In the genomic region with DNA sequence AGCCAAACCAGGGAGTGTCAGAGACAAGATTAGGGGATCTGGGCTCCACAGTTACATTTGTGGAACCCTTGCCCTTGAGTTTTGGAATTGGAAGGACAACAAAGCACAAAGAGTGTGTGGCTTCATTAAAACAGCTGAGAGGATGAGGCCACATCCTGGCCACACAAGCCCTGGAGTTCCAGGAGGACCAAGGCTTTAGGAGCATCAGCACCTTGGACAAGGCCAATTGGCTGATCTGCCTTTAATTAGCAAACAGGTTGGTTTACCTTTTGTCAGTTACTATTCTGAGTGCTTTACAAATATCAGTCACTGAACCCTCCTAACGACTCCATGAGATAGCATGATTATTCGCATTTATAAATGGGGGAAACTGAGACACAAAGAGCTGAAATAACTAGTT, we compare ENCODE assay signal across 22 cellular contexts. TPM values are rescaled to one million over a fixed set of nuclear protein-coding genes. Genes with fewer than 3 reads are reported as not detected.
DNase-seq lines count a peak whose midpoint lies in the region; ATAC-seq, FAIRE-seq and TF ChIP-seq lines count a peak whose summit lies in the region.
"Had no signal": no experiment of that assay in that cellular context is flagged by ENCODE, and none has a peak within 500 bp of the region (broad histone marks: within the 10 kb centered on the region; RNA-seq: fewer than 3 reads in every experiment).

No MANE protein-coding gene starts in this region.

- in situ Hi-C loops in HepG2 (cut with HindIII; ENCODE audit: extremely low pct_ligation_motif_present, low pct_unique_long_range_greater_than_20kb): loop anchor here (5.0 kb wide), 1 partner anchor 132 kb away; no protein-coding TSS in a partner anchor
- in situ Hi-C loops in GM12878 (cut with MboI): loop anchor here (5.0 kb wide), 1 partner anchor 132 kb away; no protein-coding TSS in a partner anchor

- ATAC-seq in HepG2 (no peak), right lobe of liver (no peak), GM12878 (no peak), pancreas (no peak), GM21717 (IDR thresholded peaks at IDR 0.05; ENCODE audit: unreplicated experiment) (no peak)

- no peaks in the 10 kb centered on the region; a peak in 2 of 5 replicates for H3K27me3 ChIP-seq in HepG2 (ENCODE audit: control insufficient read depth in 1 of 2, insufficient read depth in 2 of 2, low read length in 2 of 2)
- no peaks in the 10 kb centered on the region for H3K27me3 ChIP-seq in right lobe of liver
- H3K27me3 ChIP-seq in GM12878 (replicated peaks in 1 of 2; ENCODE audit: control insufficient read depth in 2 of 2, insufficient read depth in 2 of 2, low read length in 1 of 2): no peaks in the 10 kb centered on the region
- H3K27me3 ChIP-seq in iPS DF 6.9 (ENCODE audit: control insufficient read depth, insufficient read depth, low read length): no peaks in the 10 kb centered on the region
- no peaks in the 10 kb centered on the region for H3K27me3 ChIP-seq in pancreas
- H3K27me3 ChIP-seq: BLaER1, uterus had no signal

- DNase-seq in HepG2 (ENCODE audit: low spot score): no peak
- no peak for DNase-seq in right lobe of liver
- no peak for DNase-seq in GM12878 (ENCODE audit: low read depth, low spot score)
- peak; percentile 27 for DNase-seq in iPS DF 6.9 (ENCODE audit: low read depth, low spot score)
- no peak for DNase-seq in kidney tubule cell (ENCODE audit: low spot score)
- DNase-seq in pancreas: no peak
- DNase-seq in NOMO-1 (lab: John Stamatoyannopoulos, UW; ENCODE audit: unreplicated experiment in 2 of 2): no peak
- DNase-seq: activated CD4-positive, alpha-beta T cell treated with anti-CD3 and anti-CD28 coated beads, Interleukin-2, amount 50 U/mL, for 48 hours; activated T-cell treated with anti-CD3 and anti-CD28 coated beads for 4 hours; amygdala; GDM1; MV-4-11; NCI-H1930; NCI-H446 treated with DMSO at 0.1 percent for 48 hours; Right ventricle myocardium superior; stimulated activated CD4-positive, alpha-beta T cell treated with anti-CD3 and anti-CD28 coated beads, Interleukin-12 subunit alpha, Interleukin-12 subunit beta, amount 100 ng/mL, for 4 hours; stimulated activated CD8-positive, alpha-beta memory T cell treated with anti-CD3 and anti-CD28 coated beads, Interleukin-4, amount 100 ng/mL, for 48 hours; uterus had no signal

- TF ChIP-seq RAD21 in HepG2 (CRISPR knock-in tag; IDR thresholded peaks at IDR 0.05) (no peak), GM12878 (IDR thresholded peaks at IDR 0.05; ENCODE audit: insufficient read depth, low read depth, low read length) (no peak)

- no peaks in the 10 kb centered on the region for H4K20me1 ChIP-seq in HepG2 (ENCODE audit: insufficient read depth, low read length)
- H4K20me1 ChIP-seq in GM12878 (ENCODE audit: control insufficient read depth, insufficient read depth): no peaks in the 10 kb centered on the region; the same call in 1 of the 2 replicates

- H2AFZ ChIP-seq in HepG2 (ENCODE audit: low read length) (no peak overlapping the region), GM12878 (ENCODE audit: control insufficient read depth, low read depth, low read length) (no peak overlapping the region)

- no peak for TF ChIP-seq EP300 in HepG2 (IDR thresholded peaks at IDR 0.05; ENCODE audit: low read depth in 2 of 2, low read length in 2 of 2)
- TF ChIP-seq EP300 in HepG2 (CRISPR knock-in tag; IDR thresholded peaks at IDR 0.05; ENCODE audit: borderline replicate concordance): no peak
- no peak for TF ChIP-seq EP300 in GM12878 (IDR thresholded peaks at IDR 0.05; ENCODE audit: borderline replicate concordance in 1 of 2, control insufficient read depth in 1 of 2, low read depth in 2 of 2, low read length in 2 of 2)

- POLR2A ChIA-PET in HepG2 (lab: Yijun Ruan, JAX) (no interaction called here), GM12878 (lab: Charles Lee) (no interaction called here)

- intact Hi-C loops in HepG2 (cut with micrococcal nuclease; ENCODE audit: unreplicated experiment) (no loop called here), right lobe of liver (cut with DNase I) (loop anchor here (5.0 kb wide), 1 partner anchor 132 kb away; no protein-coding TSS in a partner anchor), GM12878 (cut with micrococcal nuclease; ENCODE audit: unreplicated experiment) (no loop called here), pancreas (cut with DNase I) (loop anchor here in 1 of 3 donors (5.0 kb wide), 1 partner anchor 137 kb away; no protein-coding TSS in a partner anchor)

- RAD21 ChIA-PET in GM12878 (lab: Charles Lee; ENCODE audit: unreplicated experiment): no interaction called here

- BruUV-seq in HepG2 (replicated peaks; lab: Mats Ljungman, UMichigan): no TSS peak
- BruUV-seq in GM12878 (replicated peaks; lab: Mats Ljungman, UMichigan): no TSS peak

- CTCF ChIA-PET in HepG2 (lab: Yijun Ruan, JAX; ENCODE audit: low intra/inter-chr PET ratio, low total read pairs) (interaction anchor here (3.3 kb wide), 1 partner anchor 131 kb away, joined by 83 read pairs; no protein-coding TSS in a partner anchor), GM12878 (lab: Yijun Ruan, JAX) (interaction anchor here (4.9 kb wide), 1 partner anchor 130 kb away, joined by 37 read pairs; no protein-coding TSS in a partner anchor)

- no peaks in the 10 kb centered on the region for H3K79me2 ChIP-seq in HepG2 (ENCODE audit: insufficient read depth, low read length)
- no peaks in the 10 kb centered on the region for H3K79me2 ChIP-seq in GM12878 (ENCODE audit: control insufficient read depth, insufficient read depth, low read length)

- H3K27ac ChIP-seq in HepG2 (ENCODE audit: extremely low read length, insufficient read depth, low read length) (no peak overlapping the region), right lobe of liver (no peak overlapping the region), GM12878 (ENCODE audit: control insufficient read depth, insufficient read depth) (no peak overlapping the region), iPS DF 6.9 (ENCODE audit: low read length) (no peak overlapping the region), pancreas (no peak overlapping the region)
- H3K27ac ChIP-seq: BLaER1, uterus had no signal

- TF ChIP-seq CTCF in HepG2 (CRISPR knock-in tag; IDR thresholded peaks at IDR 0.05): no peak
- no peak for TF ChIP-seq CTCF in right lobe of liver (IDR thresholded peaks at IDR 0.05)
- TF ChIP-seq CTCF in GM12878 (IDR thresholded peaks at IDR 0.05 in 2 of 3, conservative IDR thresholded peaks at IDR 0.05 in 1 of 3; ENCODE audit: control insufficient read depth in 2 of 3, extremely low read depth in 1 of 3, insufficient read depth in 1 of 3, low read depth in 3 of 3, low read length in 3 of 3): no peak
- no peak for TF ChIP-seq CTCF in pancreas (IDR thresholded peaks at IDR 0.05)

- H3K9ac ChIP-seq in HepG2 (ENCODE audit: insufficient read depth, low read depth, low read length) (no peak overlapping the region), GM12878 (ENCODE audit: control insufficient read depth, insufficient read depth, low read length) (no peak overlapping the region)
- H3K9ac ChIP-seq: BLaER1 had no signal

- H3K4me3 ChIP-seq in HepG2 (replicated peaks in 1 of 3; ENCODE audit: insufficient read depth in 1 of 3, low read depth in 2 of 3, low read length in 3 of 3) (no peak overlapping the region), right lobe of liver (no peak overlapping the region), GM12878 (no peak overlapping the region), iPS DF 6.9 (ENCODE audit: low read length) (no peak overlapping the region), pancreas (no peak overlapping the region)
- H3K4me3 ChIP-seq: BLaER1, uterus had no signal

- SMC1A ChIA-PET in GM12878 (lab: Charles Lee; ENCODE audit: uncharacterized antibody, unreplicated experiment): no interaction called here

- H3K4me1 ChIP-seq in HepG2 (ENCODE audit: insufficient read depth, low read length) (no peaks in the 10 kb centered on the region), right lobe of liver (no peaks in the 10 kb centered on the region), GM12878 (ENCODE audit: control insufficient read depth, insufficient read depth, low read length) (no peaks in the 10 kb centered on the region), iPS DF 6.9 (ENCODE audit: control insufficient read depth, insufficient read depth, low read length) (no peaks in the 10 kb centered on the region), pancreas (no peaks in the 10 kb centered on the region)
- H3K4me1 ChIP-seq: BLaER1, uterus had no signal

- no peak for TF ChIP-seq POLR2A in HepG2 (IDR thresholded peaks at IDR 0.05; ENCODE audit: insufficient read depth in 1 of 2, low read depth in 2 of 2, low read length in 2 of 2)
- no peak for TF ChIP-seq POLR2A in right lobe of liver (IDR thresholded peaks at IDR 0.05)
- TF ChIP-seq POLR2A in GM12878 (IDR thresholded peaks at IDR 0.05; ENCODE audit: low read depth, low read length): no peak

- 12% methylated on average over 2 of the region's 2 CpGs for WGBS in HepG2 (ENCODE audit: low lambda C conversion rate)
- 15% methylated on average over 2 of the region's 2 CpGs for WGBS in right lobe of liver (ENCODE audit: insufficient coverage, low coverage, low lambda C conversion rate, missing lambda C conversion rate)
- 0% methylated on average over 2 of the region's 2 CpGs for WGBS in GM12878 (ENCODE audit: insufficient coverage, insufficient replicate concordance, low lambda C conversion rate, missing lambda C conversion rate)
- no CpG with 5 or more reads among the region's 2 CpGs for WGBS in iPS DF 6.9 (ENCODE audit: insufficient coverage, insufficient read length)
- WGBS in pancreas, 2 donors: 17 to 30% methylated on average over 2 of the region's 2 CpGs

- H3K36me3 ChIP-seq in HepG2 (replicated peaks in 1 of 2; ENCODE audit: control insufficient read depth in 1 of 2, insufficient read depth in 2 of 2, low read length in 2 of 2) (no peaks in the 10 kb centered on the region), right lobe of liver (no peaks in the 10 kb centered on the region), GM12878 (ENCODE audit: control insufficient read depth in 2 of 2, insufficient read depth in 2 of 2, low read length in 1 of 2) (no peaks in the 10 kb centered on the region), iPS DF 6.9 (ENCODE audit: control insufficient read depth, insufficient read depth, low read length) (no peaks in the 10 kb centered on the region), pancreas (no peaks in the 10 kb centered on the region)
- H3K36me3 ChIP-seq: BLaER1, uterus had no signal

- H3K9me3 ChIP-seq in HepG2 (ENCODE audit: low read length) (no peaks in the 10 kb centered on the region), right lobe of liver (no peaks in the 10 kb centered on the region), GM12878 (replicated peaks; ENCODE audit: control insufficient read depth, insufficient read depth, low read length) (no peaks in the 10 kb centered on the region), iPS DF 6.9 (ENCODE audit: control insufficient read depth, insufficient read depth, low read length) (no peaks in the 10 kb centered on the region), pancreas (no peaks in the 10 kb centered on the region)
- H3K9me3 ChIP-seq: BLaER1, uterus had no signal

- FAIRE-seq in HepG2 (lab: Jason Lieb, UNC) (no peak), GM12878 (lab: Jason Lieb, UNC) (no peak), pancreas (lab: Jason Lieb, UNC) (no peak)
- FAIRE-seq: keratinocyte had no signal

- H3K4me2 ChIP-seq in HepG2 (ENCODE audit: low read depth, low read length) (no peak overlapping the region), GM12878 (ENCODE audit: control insufficient read depth, insufficient read depth) (no peak overlapping the region)
- H3K4me2 ChIP-seq: BLaER1 had no signal

RNA-seq across cellular contexts. Expression of a gene that starts 54.7 kb away (rescaled TPM):
- total RNA-seq in HepG2 (2016; rRNA removed; fragmentation: Illumina TruSeq; extraction: Trizol) (0.65 and 0.66 TPM in 2 replicates), right lobe of liver (1 to 10 TPM in 1 of 6 experiments, under 1 TPM in 2, not detected in 3; 0.37 to 2.9 (median 0.37) TPM), GM12878 (2014; rRNA removed) (not detected in 2 replicates), GM12878 (2014; rRNA removed; fragmentation: Illumina TruSeq; extraction: Trizol) (not detected in 2 replicates), GM12878 (2021) (not detected in 2 replicates), pancreas (under 1 TPM in 2 of 6 donors, not detected in 4; 0.09 to 0.25 TPM)
- total RNA-seq in HepG2 (2016; cell fraction: cytosol; rRNA removed; fragmentation: Illumina TruSeq; extraction: Trizol; ENCODE audit: low read depth): 0.18 and 0.20 TPM in 2 replicates
- 0.34 and 1.00 TPM in 2 replicates for total RNA-seq in HepG2 (2016; cell fraction: insoluble cytoplasmic fraction; rRNA removed; fragmentation: Illumina TruSeq; extraction: Trizol)
- 0.19 and 0.59 TPM in 2 replicates for total RNA-seq in HepG2 (2016; cell fraction: membrane; rRNA removed; fragmentation: Illumina TruSeq; extraction: Trizol)
- 1.0 and 2.1 TPM in 2 replicates for total RNA-seq in HepG2 (2016; cell fraction: nucleus; rRNA removed; fragmentation: Illumina TruSeq; extraction: Trizol)
- polyA plus RNA-seq in HepG2 (2011; rRNA removed) (0.37 and 0.62 TPM in 2 replicates), GM12878 (2011; rRNA removed) (not detected in 2 replicates), GM12878 (2014; fragmentation: Illumina TruSeq; extraction: Trizol) (not detected in 2 replicates), GM12878 (2014; fragmentation: Nextera tagmentation; extraction: Ambion mirVana) (not detected), GM12878 (2014; rRNA removed) (not detected in 2 replicates), GM12878 (2016; fragmentation: Nextera tagmentation; extraction: Ambion mirVana) (not detected), pancreas (under 1 TPM in 1 of 2 donors, not detected in 1; 0.52 TPM)
- polyA plus RNA-seq in HepG2 (2011; cell fraction: cytosol; rRNA removed): 0.21 and 0.26 TPM in 2 replicates
- polyA plus RNA-seq in HepG2 (2011; cell fraction: nucleus; rRNA removed): 2.4 and 2.6 TPM in 2 replicates
- 0.21 and 0.43 TPM in 2 replicates for polyA plus RNA-seq in HepG2 (2012)
- 0.05 and 0.15 TPM in 2 replicates for polyA plus RNA-seq in HepG2 (2016; cell fraction: cytosol; fragmentation: Illumina TruSeq; extraction: Trizol; ENCODE audit: low read depth)
- 0.37 and 0.40 TPM in 2 replicates for polyA plus RNA-seq in HepG2 (2016; cell fraction: insoluble cytoplasmic fraction; fragmentation: Illumina TruSeq; extraction: Trizol; ENCODE audit: low read depth)
- 0.27 and 0.29 TPM in 2 replicates for polyA plus RNA-seq in HepG2 (2016; cell fraction: membrane; fragmentation: Illumina TruSeq; extraction: Trizol; ENCODE audit: low read depth)
- polyA plus RNA-seq in HepG2 (2016; cell fraction: nucleus; fragmentation: Illumina TruSeq; extraction: Trizol; ENCODE audit: insufficient read depth, low read depth): 1.8 and 2.2 TPM in 2 replicates
- 0.64 TPM in 1 of 2 replicates, not detected in the other for polyA minus RNA-seq in HepG2 (2011; rRNA and poly(A)+ RNA removed; ENCODE audit: low replicate concordance)
- polyA minus RNA-seq in HepG2 (2011; cell fraction: cytosol; rRNA and poly(A)+ RNA removed): 0.18 TPM in 1 of 2 replicates, not detected in the other
- polyA minus RNA-seq in HepG2 (2011; cell fraction: nucleus; rRNA and poly(A)+ RNA removed): 0.26 and 0.62 TPM in 2 replicates
- total RNA-seq in GM12878 (2013; cell fraction: nucleolus; rRNA removed): not detected in 2 replicates
- not detected for polyA plus RNA-seq in GM12878 (2011; ENCODE audit: low read depth)
- polyA plus RNA-seq in GM12878 (2011; cell fraction: cytosol; rRNA removed): not detected in 2 replicates
- not detected in 2 replicates for polyA plus RNA-seq in GM12878 (2011; cell fraction: nucleus; rRNA removed)
- polyA plus RNA-seq in GM12878 (2012): not detected in 2 replicates
- not detected in 2 replicates for polyA minus RNA-seq in GM12878 (2011; rRNA and poly(A)+ RNA removed)
- polyA minus RNA-seq in GM12878 (2011; cell fraction: cytosol; rRNA and poly(A)+ RNA removed): not detected in 2 replicates
- polyA minus RNA-seq in GM12878 (2011; cell fraction: nucleus; rRNA and poly(A)+ RNA removed): not detected in 2 replicates
- total RNA-seq: A673, Right ventricle myocardium superior had no signal

Comparison
In these comparisons a context has a peak if more than half of its experiments do, and no peak if none do; other contexts are left out.
1. intact Hi-C loops: an anchor here in right lobe of liver (5.0 kb wide); none called in HepG2 and GM12878.